ENCODE assay signal across 27 cellular contexts in the genomic region with DNA sequence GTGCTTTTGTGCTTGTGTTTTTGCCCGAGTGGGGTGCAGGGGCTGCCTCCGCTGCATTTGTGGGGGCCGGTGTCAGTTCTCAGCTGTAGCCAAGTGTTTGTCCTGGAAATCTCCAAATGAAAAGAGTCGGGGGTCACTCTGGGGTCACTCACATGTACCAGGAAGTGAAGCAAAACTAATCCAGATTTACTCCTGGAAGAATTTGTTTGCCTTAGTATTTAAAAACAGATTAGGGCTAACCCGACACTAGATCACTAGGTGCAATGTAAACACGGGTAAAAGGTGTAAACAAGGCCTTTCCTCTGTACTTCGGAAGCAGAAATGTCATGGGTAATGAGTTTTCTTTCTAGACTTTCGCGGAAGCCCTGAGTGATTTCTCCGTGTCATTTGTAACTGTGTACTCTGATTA. TPM values are rescaled to one million over a fixed set of nuclear protein-coding genes. Genes with fewer than 3 reads are reported as not detected.
DNase-seq lines count a peak whose midpoint lies in the region; ATAC-seq, FAIRE-seq and TF ChIP-seq lines count a peak whose summit lies in the region.
"Had no signal": no experiment of that assay in that cellular context is flagged by ENCODE, and none has a peak within 500 bp of the region (broad histone marks: within the 10 kb centered on the region; RNA-seq: fewer than 3 reads in every experiment).

No MANE protein-coding gene starts in this region.

- no peaks in the 10 kb centered on the region for H3K27me3 ChIP-seq in upper lobe of right lung
- H3K27me3 ChIP-seq: BE2C, uterus had no signal

- no peak for TF ChIP-seq CTCF in upper lobe of right lung (IDR thresholded peaks at IDR 0.05)

- peaks cover 4% of the 10 kb centered on the region for H3K4me1 ChIP-seq in upper lobe of right lung
- H3K4me1 ChIP-seq: BE2C, uterus had no signal

- H3K9me3 ChIP-seq in upper lobe of right lung = no peaks in the 10 kb centered on the region
- H3K9me3 ChIP-seq: BE2C, Caco-2, uterus had no signal

- H3K36me3 ChIP-seq in upper lobe of right lung = no peaks in the 10 kb centered on the region
- H3K36me3 ChIP-seq: BE2C, uterus had no signal

- no peak overlapping the region for H3K27ac ChIP-seq in upper lobe of right lung
- H3K27ac ChIP-seq: HL-60, uterus had no signal

- in situ Hi-C loops in ACHN (cut with HindIII; ENCODE audit: low pct_ligation_motif_present, low pct_unique_long_range_greater_than_20kb, low sequenced_read_pairs) = no loop called here

- DNase-seq in NCI-H345 (lab: John Stamatoyannopoulos, UW) (peak; percentile 24), NCI-H345 treated with DMSO at 0.1 percent for 48 hours (lab: John Stamatoyannopoulos, UW; ENCODE audit: unreplicated experiment) (no peak), NCI-H748 treated with DMSO at 0.1 percent for 48 hours (lab: John Stamatoyannopoulos, UW) (peak; percentile 76), upper lobe of right lung (peak; percentile 4), amygdala (lab: John Stamatoyannopoulos, UW) (no peak), ACHN (no peak)
- DNase-seq: activated CD4-positive, alpha-beta T cell treated with anti-CD3 and anti-CD28 coated beads for 1 hour; activated naive CD4-positive, alpha-beta T cell treated with anti-CD3 and anti-CD28 coated beads for 36 hours; activated T-cell treated with anti-CD3 and anti-CD28 coated beads, Interleukin-2, amount 50 U/mL, for 4 hours; anterior cingulate cortex; BE2C; Caco-2; central memory CD4-positive, alpha-beta T cell; HFFc6; hypothalamus; stimulated activated CD4-positive, alpha-beta T cell treated with anti-CD3 and anti-CD28 coated beads, Interleukin-15, amount 100 ng/mL, for 24 hours; uterus had no signal

- H3K4me3 ChIP-seq in upper lobe of right lung = no peak overlapping the region
- H3K4me3 ChIP-seq: uterus had no signal

- peak; percentile 5 for FAIRE-seq in islet of Langerhans (lab: Jason Lieb, UNC)
- FAIRE-seq: keratinocyte had no signal

- ATAC-seq in upper lobe of right lung (no peak), HG02884 (IDR thresholded peaks at IDR 0.05; ENCODE audit: unreplicated experiment) (no peak)
- ATAC-seq: activated T-cell treated with anti-CD3 and anti-CD28 coated beads, Interleukin-2, amount 50 U/mL, for 4 hours; Right ventricle myocardium inferior; sciatic nerve had no signal

- intact Hi-C loops in upper lobe of right lung (cut with DNase I) = no loop called here

RNA-seq across cellular contexts. Expression of gene GBX2, which starts 50.3 kb away (rescaled TPM):
- not detected for total RNA-seq in upper lobe of right lung
- total RNA-seq: activated naive CD4-positive, alpha-beta T cell treated with anti-CD3 and anti-CD28 coated beads for 36 hours; activated T-cell treated with anti-CD3 and anti-CD28 coated beads, Interleukin-2, amount 50 U/mL, for 4 hours; HFFc6; myocyte; OCI-LY7; omental fat pad; Right ventricle myocardium inferior; sciatic nerve; subcutaneous adipose tissue; uterus had no signal

Comparison
In these comparisons a context has a peak if more than half of its experiments do, and no peak if none do; other contexts are left out.
1. DNase-seq: peak in NCI-H345 (single experiment), NCI-H748 treated with DMSO at 0.1 percent for 48 hours (single experiment) and upper lobe of right lung (single experiment); none in NCI-H345 treated with DMSO at 0.1 percent for 48 hours (single experiment), amygdala (0 of 56) and ACHN (single experiment).